Comparison of ENCODE assay signal across 15 cellular contexts in the genomic region with DNA sequence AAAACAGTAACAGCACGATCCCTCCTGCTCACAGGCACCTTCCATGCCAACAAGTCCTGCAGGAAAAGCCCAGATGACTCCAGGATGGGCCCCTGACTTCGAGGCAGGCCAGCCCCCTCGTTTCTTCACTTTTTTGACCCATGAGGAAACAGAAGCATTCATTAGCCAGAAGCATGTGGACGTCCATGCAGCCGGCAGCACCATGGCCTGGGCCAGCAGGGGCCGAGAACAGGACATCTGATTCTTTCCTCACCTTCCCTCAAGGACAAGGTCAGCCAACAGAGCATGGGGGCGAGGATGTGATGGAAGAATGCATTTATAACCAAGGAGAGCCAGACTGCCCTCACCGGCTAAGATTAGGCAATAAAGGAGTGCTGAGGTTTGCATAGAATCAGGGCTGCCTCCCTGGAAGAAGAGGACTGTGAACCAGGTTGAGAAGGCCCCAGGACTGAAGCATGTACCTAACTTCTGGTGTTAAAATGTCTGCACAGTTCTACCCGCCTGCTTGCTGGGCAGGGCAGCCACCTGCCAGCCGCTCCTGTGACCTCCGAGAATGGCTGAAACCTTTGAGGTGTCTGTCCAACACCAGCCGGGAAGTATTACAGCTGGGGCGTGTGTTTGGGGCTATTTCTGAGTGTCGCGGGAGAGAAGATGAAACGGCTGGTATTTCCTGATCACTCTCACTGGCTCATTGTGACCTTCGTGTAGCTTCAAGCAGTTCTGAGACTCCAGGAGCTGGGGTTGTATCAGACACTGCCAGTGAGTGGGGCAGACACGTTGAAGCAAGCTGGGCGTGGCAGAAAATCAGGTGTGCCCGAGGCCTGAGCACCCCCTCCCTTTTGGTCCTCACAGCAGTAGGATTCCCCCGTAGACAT.
DNase-seq lines count a peak whose midpoint lies in the region; ATAC-seq, FAIRE-seq and TF ChIP-seq lines count a peak whose summit lies in the region.
"Had no signal": no experiment of that assay in that cellular context is flagged by ENCODE, and none has a peak within 500 bp of the region (broad histone marks: within the 10 kb centered on the region; RNA-seq: fewer than 3 reads in every experiment).

No MANE protein-coding gene starts in this region.

- H3K9me3 ChIP-seq in H1 (ENCODE audit: insufficient read depth in 2 of 2, low read depth in 1 of 2, low read length in 1 of 2) (no peaks in the 10 kb centered on the region), mucosa of stomach (ENCODE audit: control insufficient read depth, low read length) (no peaks in the 10 kb centered on the region), tibial artery (no peaks in the 10 kb centered on the region), A673 (ENCODE audit: low read depth, low read length, poor library complexity, severe bottlenecking) (no peaks in the 10 kb centered on the region)
- H3K9me3 ChIP-seq: tibial nerve had no signal

- no peak overlapping the region for H3K4ac ChIP-seq in H1 (replicated peaks; ENCODE audit: insufficient read length, low read depth, low read length)

- H3K79me1 ChIP-seq in H1 (ENCODE audit: low read depth, low read length) = no peaks in the 10 kb centered on the region

- BruUV-seq in A673 (replicated peaks; lab: Mats Ljungman, UMichigan) = no TSS peak

- H3K4me1 ChIP-seq in H1 (replicated peaks in 1 of 4; ENCODE audit: control insufficient read depth in 3 of 4, insufficient read depth in 4 of 4, low read length in 3 of 4) (peaks cover 0 to 7% (median 0%) of the 10 kb centered on the region in 4 experiments; a peak in 4 of 7 replicates), mucosa of stomach (ENCODE audit: control insufficient read depth, insufficient read depth, low read length) (peaks cover 13% of the 10 kb centered on the region), tibial artery (peaks cover 0 to 25% (median 12%) of the 10 kb centered on the region in 4 donors), A673 (ENCODE audit: insufficient read depth, low read length, poor library complexity, severe bottlenecking) (no peaks in the 10 kb centered on the region)

- H3K4me2 ChIP-seq in H1 (ENCODE audit: insufficient read depth in 1 of 2, low read depth in 2 of 2, low read length in 2 of 2) = no peak overlapping the region

- H2BK15ac ChIP-seq in H1 (ENCODE audit: low read length) = 0 out of 2 replicates have a peak overlapping the region, but pooled peaks have one; percentile 37

- no peak for TF ChIP-seq POLR2A in H1 (IDR thresholded peaks at IDR 0.05; ENCODE audit: control extremely low read depth in 1 of 2, low read depth in 2 of 2, low read length in 2 of 2)

- CTCF ChIA-PET in H1 (lab: Charles Lee; ENCODE audit: partially characterized antibody) (interaction anchor here (0.9 to 1.4 kb wide), 6 partner anchors 11 to 114 kb away, joined by 3 to 4 read pairs (median 4); no protein-coding TSS in a partner anchor), A673 (lab: Charles Lee) (no interaction called here)

- no peak for FAIRE-seq in H1 (lab: Jason Lieb, UNC)

- H3K18ac ChIP-seq in H1 (ENCODE audit: extremely low read depth, low read length) = no peak overlapping the region

- intact Hi-C loops in tibial artery (cut with DNase I; ENCODE audit: low total_unique reads) (no loop called here), A673 (cut with micrococcal nuclease; ENCODE audit: unreplicated experiment) (no loop called here)

- H3K23me2 ChIP-seq in H1 (ENCODE audit: low read depth, low read length) = peaks cover 7% of the 10 kb centered on the region; the same call in 1 of the 2 replicates

- no peak overlapping the region for H3K23ac ChIP-seq in H1 (ENCODE audit: insufficient read length)

- H3K79me2 ChIP-seq in H1 (ENCODE audit: control insufficient read depth in 1 of 2, insufficient read depth in 2 of 2, low read length in 2 of 2) = no peaks in the 10 kb centered on the region

- H2AFZ ChIP-seq in H1 (ENCODE audit: low read length) = no peak overlapping the region

- no peak for TF ChIP-seq EP300 in H1 (IDR thresholded peaks at IDR 0.05; ENCODE audit: borderline replicate concordance in 1 of 2, low read depth in 2 of 2, low read length in 2 of 2)

- no peak for ATAC-seq in HG03175 (IDR thresholded peaks at IDR 0.05; ENCODE audit: unreplicated experiment)
- no peak for ATAC-seq in HG02981 (IDR thresholded peaks at IDR 0.05; ENCODE audit: unreplicated experiment)
- ATAC-seq: Panc1 had no signal

- H3K4me3 ChIP-seq in H1 (ENCODE audit: extremely low read depth in 1 of 4, insufficient read depth in 2 of 4, low read depth in 3 of 4, low read length in 4 of 4) (no peak overlapping the region), mucosa of stomach (ENCODE audit: low read length) (no peak overlapping the region), tibial artery (no peak overlapping the region), A673 (ENCODE audit: low read depth, low read length, poor library complexity, severe bottlenecking) (no peak overlapping the region)
- H3K4me3 ChIP-seq: tibial nerve had no signal

- no peak overlapping the region for H4K8ac ChIP-seq in H1 (ENCODE audit: extremely low read depth, insufficient read depth, low read length)

- DNase-seq in NCI-H524 treated with DMSO at 0.1 percent for 48 hours (lab: John Stamatoyannopoulos, UW) (peak; percentile 26), NCI-H524 (lab: John Stamatoyannopoulos, UW) (no peak), H1 (ENCODE audit: low read depth in 1 of 2, low spot score in 2 of 2) (no peak), tibial artery (peak in 1 of 2 donors; percentile 60), A673 (ENCODE audit: low spot score) (no peak)
- DNase-seq: ACHN; activated CD4-positive, alpha-beta memory T cell treated with anti-CD3 and anti-CD28 coated beads, Interleukin-2, amount 10 ng/mL, durations not matched to agents 7 days and 5 days; activated naive CD4-positive, alpha-beta T cell treated with Interleukin-2 at 50 U/mL for 16 hours; NCI-H1930; T-helper 2 cell had no signal

- H3K14ac ChIP-seq in H1 (ENCODE audit: insufficient read length) = no peak overlapping the region

- peak overlapping the region; percentile 56; the same call in 1 of the 2 replicates for H2BK20ac ChIP-seq in H1 (ENCODE audit: low read length)

- no peak for TF ChIP-seq RAD21 in H1 (IDR thresholded peaks at IDR 0.05 in 1 of 2, conservative IDR thresholded peaks at IDR 0.05 in 1 of 2; ENCODE audit: low read depth in 2 of 2, low read length in 2 of 2)

- H3K9ac ChIP-seq in H1 (replicated peaks in 1 of 4; ENCODE audit: extremely low read depth in 1 of 4, low read depth in 3 of 4, low read length in 3 of 4) (no peak overlapping the region), mucosa of stomach (ENCODE audit: low read length) (peak overlapping the region; percentile 34)

- no peak overlapping the region for H3K56ac ChIP-seq in H1 (replicated peaks; ENCODE audit: insufficient read length, low read depth, low read length)

- no peak overlapping the region for H3K27ac ChIP-seq in H1 (ENCODE audit: low read depth, low read length)
- H3K27ac ChIP-seq in tibial artery = peak overlapping the region; percentile 49 to 63
- H3K27ac ChIP-seq in A673 (ENCODE audit: low read depth, low read length, poor library complexity, severe bottlenecking) = no peak overlapping the region

- H2BK12ac ChIP-seq in H1 (ENCODE audit: low read depth, low read length) = no peak overlapping the region

- TF ChIP-seq CTCF in H1 (IDR thresholded peaks at IDR 0.05; ENCODE audit: control extremely low read depth in 1 of 3, insufficient read depth in 1 of 3, low read depth in 1 of 3, low read length in 3 of 3) (no peak), tibial artery (IDR thresholded peaks at IDR 0.05) (no peak), A673 (conservative IDR thresholded peaks at IDR 0.05; ENCODE audit: low read depth, low read length) (no peak)

- no peak overlapping the region for H2BK120ac ChIP-seq in H1 (replicated peaks; ENCODE audit: low read depth, low read length)

- H3K36me3 ChIP-seq in H1 (ENCODE audit: control insufficient read depth in 2 of 4, insufficient read depth in 4 of 4, low read length in 3 of 4) (no peaks in the 10 kb centered on the region), mucosa of stomach (ENCODE audit: control insufficient read depth, insufficient read depth, low read length) (no peaks in the 10 kb centered on the region), tibial artery (no peaks in the 10 kb centered on the region), A673 (ENCODE audit: insufficient read depth, low read length, poor library complexity, severe bottlenecking) (no peaks in the 10 kb centered on the region)
- H3K36me3 ChIP-seq: tibial nerve had no signal

- no peak overlapping the region for H4K5ac ChIP-seq in H1 (ENCODE audit: insufficient read length, low read depth, low read length)

- WGBS in H1 (ENCODE audit: extremely low coverage in 1 of 2, insufficient coverage in 1 of 2, insufficient read length in 1 of 2, insufficient replicate concordance in 2 of 2, low coverage in 1 of 2, low lambda C conversion rate in 2 of 2, missing lambda C conversion rate in 1 of 2), 2 experiments = 86% methylated on average over 21 of the region's 21 CpGs; no CpG with 5 or more reads in 1 of the 2 experiments

- no peaks in the 10 kb centered on the region for H4K20me1 ChIP-seq in H1 (replicated peaks in 1 of 2; ENCODE audit: control insufficient read depth in 1 of 2, insufficient read depth in 2 of 2, low read length in 2 of 2)

- 0 out of 2 replicates have a peak overlapping the region, but pooled peaks have one; percentile 89 for H2AK5ac ChIP-seq in H1 (ENCODE audit: low read depth, low read length)

- 0 out of 2 replicates have a peak overlapping the region, but pooled peaks have one; percentile 89 for H2BK5ac ChIP-seq in H1 (ENCODE audit: low read depth, low read length)

- POLR2A ChIA-PET in H1 (lab: Charles Lee; ENCODE audit: partially characterized antibody) (no interaction called here), A673 (lab: Charles Lee; ENCODE audit: low non-redundant PET) (no interaction called here)

- H4K91ac ChIP-seq in H1 (replicated peaks; ENCODE audit: insufficient read length, low read length) = peak overlapping the region; percentile 1

- H3K27me3 ChIP-seq in H1 (replicated peaks in 1 of 4; ENCODE audit: control insufficient read depth in 3 of 4, extremely low read depth in 1 of 4, insufficient read depth in 3 of 4, low read length in 3 of 4) (0 out of 7 replicates have a peak, but pooled peaks cover 0 to 2% (median 0%) of the 10 kb centered on the region in 4 experiments), mucosa of stomach (ENCODE audit: control insufficient read depth, insufficient read depth, low read length) (peaks cover 6% of the 10 kb centered on the region), tibial artery (no peaks in the 10 kb centered on the region), A673 (replicated peaks; ENCODE audit: insufficient read depth, low read depth, low read length, poor library complexity) (no peaks in the 10 kb centered on the region)
- H3K27me3 ChIP-seq: tibial nerve had no signal

TF ChIP-seq in H1, 55 proteins besides CTCF, POLR2A, EP300 and RAD21 (continues in another document):
- TF ChIP-seq EZH2 (IDR thresholded peaks at IDR 0.05; ENCODE audit: low read depth, low read length, severe bottlenecking) (no peak), RNF2 (IDR thresholded peaks at IDR 0.05; ENCODE audit: borderline replicate concordance, low read depth, low read length, missing control alignments, poor library complexity, severe bottlenecking) (no peak)

Comparison
In these comparisons a context has a peak if more than half of its experiments do, and no peak if none do; other contexts are left out.
1. H3K27ac ChIP-seq: peak in tibial artery (2 of 2); none in H1 (single experiment) and A673 (single experiment).